ENCODE assay signal across 16 cellular contexts in the genomic region with DNA sequence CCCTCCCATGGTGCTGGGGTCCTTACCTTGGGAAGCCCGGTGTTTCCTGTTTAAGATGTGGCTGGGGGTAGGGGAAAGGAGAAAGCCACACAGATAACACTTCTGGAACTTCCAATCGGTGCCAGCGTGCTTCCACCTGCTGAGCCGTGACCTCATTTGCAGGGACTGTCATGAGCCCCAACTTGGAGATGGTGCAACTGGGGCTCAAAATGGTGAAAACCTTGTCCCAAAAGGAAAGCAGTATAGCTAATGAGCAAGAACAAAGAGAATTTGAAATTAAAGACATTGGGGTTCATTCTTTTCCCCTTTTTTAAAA. TPM values are rescaled to one million over a fixed set of nuclear protein-coding genes. Genes with fewer than 3 reads are reported as not detected.
DNase-seq lines count a peak whose midpoint lies in the region; ATAC-seq, FAIRE-seq and TF ChIP-seq lines count a peak whose summit lies in the region.
"Had no signal": no experiment of that assay in that cellular context is flagged by ENCODE, and none has a peak within 500 bp of the region (broad histone marks: within the 10 kb centered on the region; RNA-seq: fewer than 3 reads in every experiment).

No MANE protein-coding gene starts in this region.

- ATAC-seq in heart right ventricle (no peak), Right ventricle myocardium superior (ENCODE audit: poor library complexity) (no peak), foreskin keratinocyte (peak; percentile 6), aorta (ENCODE audit: low FRiP score) (no peak)
- ATAC-seq: activated CD8-positive, alpha-beta T cell treated with anti-CD3 and anti-CD28 coated beads, Interleukin-2, amount 10 ng/mL, durations not matched to agents 7 days and 5 days; GM12878; mucosa of descending colon had no signal

- intact Hi-C loops in heart right ventricle (cut with DNase I) (loop anchor here in 2 of 10 donors (2.0 to 5.0 kb wide), 2 partner anchors 75 to 138 kb away; partner anchors contain the start of gene MYH9 (in 1 of the 2)), Right ventricle myocardium superior (cut with DNase I) (no loop called here), aorta (cut with DNase I) (no loop called here)

- DNase-seq in heart right ventricle, result no peak
- DNase-seq in Right ventricle myocardium superior, result no peak
- no peak for DNase-seq in foreskin keratinocyte
- no peak for DNase-seq in trophoblast cell
- DNase-seq in aorta, result no peak
- no peak for DNase-seq in WERI-Rb-1
- no peak for DNase-seq in HCEC 1CT
- no peak for DNase-seq in HTR-8/SVneo (ENCODE audit: insufficient read length, low spot score)
- DNase-seq: activated CD8-positive, alpha-beta T cell treated with anti-CD3 and anti-CD28 coated beads, Interleukin-2, amount 10 ng/mL, durations not matched to agents 7 days and 5 days; activated naive CD8-positive, alpha-beta T cell treated with anti-CD3 and anti-CD28 coated beads, Interleukin-2, amount 10 ng/mL, durations not matched to agents 7 days and 5 days; effector CD8-positive, alpha-beta T cell; hypothalamus; mucosa of descending colon; OCI-M1 had no signal

- H2AFZ ChIP-seq in trophoblast cell (ENCODE audit: insufficient read depth, low read length, poor library complexity), result no peak overlapping the region

- no peak overlapping the region for H3K4me2 ChIP-seq in trophoblast cell (ENCODE audit: low read length)

- peak overlapping the region; percentile 9 for H3K18ac ChIP-seq in trophoblast cell (ENCODE audit: low read length)

- H3K27ac ChIP-seq in heart right ventricle (peak overlapping the region; percentile 70 to 97 (median 90)), foreskin keratinocyte (no peak overlapping the region), trophoblast cell (ENCODE audit: low read depth, low read length) (peak overlapping the region; percentile 12), aorta (ENCODE audit: low read depth in 1 of 2, low read length in 2 of 2) (peak overlapping the region; percentile 83 to 88), WERI-Rb-1 (no peak overlapping the region)

- H3K36me3 ChIP-seq in heart right ventricle (peaks cover 0 to 8% (median 0%) of the 10 kb centered on the region in 9 donors), trophoblast cell (ENCODE audit: control insufficient read depth in 1 of 2, insufficient read depth in 2 of 2, low read length in 2 of 2) (peaks cover 0 to 8% of the 10 kb centered on the region in 2 experiments), aorta (ENCODE audit: control insufficient read depth in 1 of 2, insufficient read depth in 2 of 2, low read length in 1 of 2) (no peaks in the 10 kb centered on the region), WERI-Rb-1 (no peaks in the 10 kb centered on the region)

- H3K79me1 ChIP-seq in trophoblast cell (ENCODE audit: low read length), result peaks cover 44% of the 10 kb centered on the region

- peak overlapping the region; percentile 68 for H4K91ac ChIP-seq in trophoblast cell (ENCODE audit: low read depth, low read length)

- no peak overlapping the region for H3K9ac ChIP-seq in trophoblast cell (ENCODE audit: low read length)

- H2BK5ac ChIP-seq in trophoblast cell (ENCODE audit: low read depth, low read length, poor library complexity), result peak overlapping the region; percentile 42

- no peak overlapping the region for H3K23ac ChIP-seq in trophoblast cell (ENCODE audit: low read length)

- WGBS in heart right ventricle, 2 donors, result 58 to 60% methylated on average over 4 of the region's 4 CpGs
- no CpG with 5 or more reads among the region's 4 CpGs for WGBS in trophoblast cell (ENCODE audit: extremely low coverage, insufficient coverage, insufficient read length)
- WGBS in aorta, 2 donors, result 11 to 20% methylated on average over 4 of the region's 4 CpGs

- H2BK120ac ChIP-seq in trophoblast cell (ENCODE audit: insufficient read depth, low read length, poor library complexity), result peak overlapping the region; percentile 18

- FAIRE-seq in HTR-8/SVneo (lab: Jason Lieb, UNC), result no peak
- FAIRE-seq: A204.1, GM12878 had no signal

- H4K8ac ChIP-seq in trophoblast cell (ENCODE audit: low read depth, low read length), result no peak overlapping the region

- peak overlapping the region; percentile 20 for H2BK12ac ChIP-seq in trophoblast cell (ENCODE audit: low read length)

- H3K27me3 ChIP-seq in heart right ventricle, result no peaks in the 10 kb centered on the region
- H3K27me3 ChIP-seq in foreskin keratinocyte, result no peaks in the 10 kb centered on the region
- no peaks in the 10 kb centered on the region for H3K27me3 ChIP-seq in trophoblast cell (ENCODE audit: insufficient read depth, low read length)
- no peaks in the 10 kb centered on the region for H3K27me3 ChIP-seq in aorta (ENCODE audit: control insufficient read depth in 1 of 2, insufficient read depth in 2 of 2, low read length in 1 of 2)
- H3K27me3 ChIP-seq in WERI-Rb-1 (ENCODE audit: insufficient read depth, low read depth, severe bottlenecking), result no peaks in the 10 kb centered on the region

- no peak overlapping the region for H4K12ac ChIP-seq in trophoblast cell (ENCODE audit: low read depth, low read length)

- TF ChIP-seq CTCF in heart right ventricle (IDR thresholded peaks at IDR 0.05), result no peak
- no peak for TF ChIP-seq CTCF in foreskin keratinocyte (conservative IDR thresholded peaks at IDR 0.05)
- no peak for TF ChIP-seq CTCF in WERI-Rb-1 (IDR thresholded peaks at IDR 0.05; ENCODE audit: low read depth, low read length)

- H3K4ac ChIP-seq in trophoblast cell (ENCODE audit: low read depth, low read length), result no peak overlapping the region

- H3K4me1 ChIP-seq in heart right ventricle (peaks cover 23 to 84% (median 72%) of the 10 kb centered on the region in 9 donors), foreskin keratinocyte (peaks cover 30% of the 10 kb centered on the region), trophoblast cell (ENCODE audit: control insufficient read depth in 1 of 2, insufficient read depth in 2 of 2, low read length in 2 of 2) (peaks cover 32 to 43% of the 10 kb centered on the region in 2 experiments), aorta (ENCODE audit: control insufficient read depth in 1 of 2, insufficient read depth in 2 of 2, low read length in 2 of 2) (no peaks in the 10 kb centered on the region)

- H2AK5ac ChIP-seq in trophoblast cell (ENCODE audit: low read length), result peak overlapping the region; percentile 10

- no peak overlapping the region for H3K4me3 ChIP-seq in heart right ventricle
- no peak overlapping the region for H3K4me3 ChIP-seq in trophoblast cell (ENCODE audit: low read depth, low read length)
- no peak overlapping the region for H3K4me3 ChIP-seq in aorta (ENCODE audit: low read length in 2 of 2)
- no peak overlapping the region for H3K4me3 ChIP-seq in WERI-Rb-1 (ENCODE audit: low read depth, low read length)
- H3K4me3 ChIP-seq: GM12878, mucosa of descending colon had no signal

- H3K14ac ChIP-seq in trophoblast cell (ENCODE audit: low read length), result peak overlapping the region; percentile 27

- H3K79me2 ChIP-seq in trophoblast cell (ENCODE audit: control insufficient read depth, insufficient read depth, low read length, poor library complexity), result peaks cover 4% of the 10 kb centered on the region

- H3K9me3 ChIP-seq in heart right ventricle (no peaks in the 10 kb centered on the region), trophoblast cell (ENCODE audit: insufficient read depth, low read depth, low read length) (peaks cover 3% of the 10 kb centered on the region), aorta (ENCODE audit: control insufficient read depth, low read length) (no peaks in the 10 kb centered on the region), WERI-Rb-1 (ENCODE audit: severe bottlenecking) (no peaks in the 10 kb centered on the region)
- H3K9me3 ChIP-seq: mucosa of descending colon had no signal

RNA-seq across cellular contexts. Expression of gene TXN2, which starts 19.0 kb away (rescaled TPM):
- total RNA-seq in heart right ventricle, result 100 to 1,000 TPM; 107 to 142 (median 122) TPM
- 100 to 1,000 TPM; 103 to 155 TPM for polyA plus RNA-seq in heart right ventricle
- 123 TPM for total RNA-seq in Right ventricle myocardium superior
- total RNA-seq in foreskin keratinocyte, result 27.6 and 37.6 TPM in 2 replicates
- polyA plus RNA-seq in foreskin keratinocyte, result 89.9 and 92.2 TPM in 2 replicates
- polyA plus RNA-seq in trophoblast cell (2013), result 47.7 and 47.8 TPM in 2 replicates
- total RNA-seq in aorta, result 10 to 100 TPM; 29.6 to 42.3 TPM
- 10 to 100 TPM; 54.2 to 72.6 TPM for polyA plus RNA-seq in aorta

RNA-seq across cellular contexts. Expression of gene FOXRED2, which starts 44.4 kb away (rescaled TPM):
- total RNA-seq in heart right ventricle (10 to 100 TPM in 3 of 10 donors, 1 to 10 TPM in 7; 6.3 to 15.7 (median 8.6) TPM), Right ventricle myocardium superior (10.3 TPM), foreskin keratinocyte (5.7 and 6.2 TPM in 2 replicates), aorta (10 to 100 TPM in 1 of 2 donors, 1 to 10 TPM in 1; 4.6 to 11.1 TPM)
- polyA plus RNA-seq in heart right ventricle (1 to 10 TPM; 2.2 to 2.4 TPM), foreskin keratinocyte (2.5 and 3.2 TPM in 2 replicates), aorta (1 to 10 TPM; 1.6 to 2.5 TPM)
- 5.0 and 5.1 TPM in 2 replicates for polyA plus RNA-seq in trophoblast cell (2013)

Comparison
In these comparisons a context has a peak if more than half of its experiments do, and no peak if none do; other contexts are left out.
1. H3K27ac ChIP-seq: peak in heart right ventricle (10 of 10), trophoblast cell (single experiment) and aorta (2 of 2); none in foreskin keratinocyte (single experiment) and WERI-Rb-1 (single experiment).